ENCODE assay signal across 32 cellular contexts in the genomic region with DNA sequence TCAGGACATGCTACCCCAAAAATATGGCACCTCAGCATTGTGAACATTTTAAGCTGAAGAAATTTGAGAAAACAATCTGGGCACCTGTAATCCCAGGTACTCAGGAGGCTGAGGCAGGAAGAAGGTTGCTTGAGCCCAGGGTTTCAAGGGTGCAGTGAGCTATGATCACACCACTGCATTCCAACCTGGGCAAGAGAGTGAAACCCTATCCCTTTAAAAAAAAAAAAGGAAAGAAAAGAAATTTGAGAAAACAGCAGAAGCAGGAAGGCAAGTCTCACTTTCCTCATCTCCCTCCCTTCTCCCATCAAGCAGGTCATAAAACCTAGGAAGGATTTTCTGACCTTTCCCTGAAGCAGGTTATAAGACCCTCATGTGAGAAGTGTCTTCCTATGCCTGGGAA. TPM values are rescaled to one million over a fixed set of nuclear protein-coding genes. Genes with fewer than 3 reads are reported as not detected.
"Had no signal": no experiment of that assay in that cellular context is flagged by ENCODE, and none has a peak within 500 bp of the region (broad histone marks: within the 10 kb centered on the region; RNA-seq: fewer than 3 reads in every experiment).

No MANE protein-coding gene starts in this region.

- H3K9ac ChIP-seq: neural progenitor cell, parathyroid adenoma had no signal

- H3K4me2 ChIP-seq: neural progenitor cell had no signal

- H3K79me2 ChIP-seq: parathyroid adenoma had no signal

- H3K4me3 ChIP-seq: esophagus muscularis mucosa, heart left ventricle, neural progenitor cell, spleen, tibial nerve had no signal

- H3K9me3 ChIP-seq: esophagus muscularis mucosa, heart left ventricle, spleen, tibial nerve had no signal

- H3K4me1 ChIP-seq: esophagus muscularis mucosa, heart left ventricle, neural progenitor cell, parathyroid adenoma, spleen, tibial nerve had no signal

- H3K4me3 Mint-ChIP-seq: activated B cell treated with CpG ODN at 0.5 μM for 24 hours; activated CD4-positive, alpha-beta T cell treated with anti-CD3 and anti-CD28 coated beads for 36 hours; activated CD8-positive, alpha-beta memory T cell treated with anti-CD3 and anti-CD28 coated beads, Interleukin-2, amount 10 ng/mL, durations not matched to agents 7 days and 5 days; activated CD8-positive, alpha-beta T cell treated with anti-CD3 and anti-CD28 coated beads, Interleukin-2, amount 10 ng/mL, durations not matched to agents 7 days and 5 days; activated naive CD4-positive, alpha-beta T cell treated with anti-CD3 and anti-CD28 coated beads, Interleukin-2, amount 50 U/mL, for 24 hours; activated naive CD8-positive, alpha-beta T cell treated with anti-CD3 and anti-CD28 coated beads, Interleukin-2, amount 50 U/mL, for 24 hours; dendritic cell treated with granulocyte-macrophage colony-stimulating factor and Interleukin-4, amounts not matched to agents 40 ng/mL and 50 ng/mL, for 4 days; endodermal cell; naive thymus-derived CD8-positive, alpha-beta T cell; neural progenitor cell had no signal

- ATAC-seq: activated CD4-positive, alpha-beta T cell treated with anti-CD3 and anti-CD28 coated beads for 36 hours; activated CD8-positive, alpha-beta memory T cell treated with anti-CD3 and anti-CD28 coated beads, Interleukin-2, amount 10 ng/mL, durations not matched to agents 7 days and 5 days; activated CD8-positive, alpha-beta T cell treated with anti-CD3 and anti-CD28 coated beads, Interleukin-2, amount 10 ng/mL, durations not matched to agents 7 days and 5 days; activated naive CD8-positive, alpha-beta T cell treated with anti-CD3 and anti-CD28 coated beads, Interleukin-2, amount 50 U/mL, for 24 hours; foreskin keratinocyte; heart left ventricle; left ventricle myocardium superior; naive thymus-derived CD8-positive, alpha-beta T cell; right cardiac atrium had no signal

- H3K27ac Mint-ChIP-seq: activated B cell treated with CpG ODN at 0.5 μM for 24 hours; activated CD4-positive, alpha-beta T cell treated with anti-CD3 and anti-CD28 coated beads for 36 hours; activated CD8-positive, alpha-beta memory T cell treated with anti-CD3 and anti-CD28 coated beads, Interleukin-2, amount 10 ng/mL, durations not matched to agents 7 days and 5 days; activated CD8-positive, alpha-beta T cell treated with anti-CD3 and anti-CD28 coated beads, Interleukin-2, amount 10 ng/mL, durations not matched to agents 7 days and 5 days; activated naive CD4-positive, alpha-beta T cell treated with anti-CD3 and anti-CD28 coated beads, Interleukin-2, amount 50 U/mL, for 24 hours; activated naive CD8-positive, alpha-beta T cell treated with anti-CD3 and anti-CD28 coated beads, Interleukin-2, amount 50 U/mL, for 24 hours; activated T-helper 2 cell treated with anti-CD3 and anti-CD28 coated beads, Interferon-gamma antibody, Interleukin-2, Interleukin-4, amounts not matched to agents 10 μg/mL and 5 μg/mL and 100 μg/mL, durations not matched to agents 14 hours and 24 hours and 36 hours; dendritic cell treated with granulocyte-macrophage colony-stimulating factor and Interleukin-4, amounts not matched to agents 40 ng/mL and 50 ng/mL, for 4 days; endodermal cell; neural progenitor cell had no signal

- H3K36me3 Mint-ChIP-seq: activated CD8-positive, alpha-beta memory T cell treated with anti-CD3 and anti-CD28 coated beads, Interleukin-2, amount 10 ng/mL, durations not matched to agents 7 days and 5 days; activated naive CD4-positive, alpha-beta T cell treated with anti-CD3 and anti-CD28 coated beads, Interleukin-2, amount 50 U/mL, for 24 hours; naive thymus-derived CD8-positive, alpha-beta T cell; neural progenitor cell had no signal

- H3K9me3 Mint-ChIP-seq: activated B cell treated with CpG ODN at 0.5 μM for 24 hours; activated naive CD4-positive, alpha-beta T cell treated with anti-CD3 and anti-CD28 coated beads, Interleukin-2, amount 50 U/mL, for 24 hours; activated naive CD8-positive, alpha-beta T cell treated with anti-CD3 and anti-CD28 coated beads, Interleukin-2, amount 50 U/mL, for 24 hours; activated T-helper 2 cell treated with anti-CD3 and anti-CD28 coated beads, Interferon-gamma antibody, Interleukin-2, Interleukin-4, amounts not matched to agents 10 μg/mL and 5 μg/mL and 100 μg/mL, durations not matched to agents 14 hours and 24 hours and 36 hours; dendritic cell treated with granulocyte-macrophage colony-stimulating factor and Interleukin-4, amounts not matched to agents 40 ng/mL and 50 ng/mL, for 4 days; endodermal cell; naive thymus-derived CD8-positive, alpha-beta T cell; neural progenitor cell had no signal

- DNase-seq: activated B cell treated with CpG ODN at 0.5 μM for 24 hours; activated CD4-positive, alpha-beta T cell treated with anti-CD3 and anti-CD28 coated beads for 36 hours; activated CD8-positive, alpha-beta memory T cell treated with anti-CD3 and anti-CD28 coated beads, Interleukin-2, amount 10 ng/mL, durations not matched to agents 7 days and 5 days; activated CD8-positive, alpha-beta T cell treated with anti-CD3 and anti-CD28 coated beads, Interleukin-2, amount 10 ng/mL, durations not matched to agents 7 days and 5 days; activated naive CD8-positive, alpha-beta T cell treated with anti-CD3 and anti-CD28 coated beads, Interleukin-2, amount 50 U/mL, for 24 hours; activated T-cell treated with anti-CD3 and anti-CD28 coated beads, Interleukin-2, amount 50 U/mL, for 48 hours; amygdala; central memory CD4-positive, alpha-beta T cell; endodermal cell; foreskin keratinocyte; heart left ventricle; hypothalamus; left ventricle myocardium superior; midbrain; naive thymus-derived CD8-positive, alpha-beta T cell; occipital lobe; right cardiac atrium; spleen; stimulated activated CD4-positive, alpha-beta T cell treated with anti-CD3 and anti-CD28 coated beads, Interleukin-2, amount 100 ng/mL, for 48 hours; stimulated activated naive CD4-positive, alpha-beta T cell treated with Interleukin-2 at 50 U/mL for 16 hours; T-helper 2 cell had no signal

- H3K27ac ChIP-seq: esophagus muscularis mucosa, foreskin keratinocyte, heart left ventricle, neural progenitor cell, parathyroid adenoma, spleen, tibial nerve had no signal

- H3K27me3 ChIP-seq: esophagus muscularis mucosa, foreskin keratinocyte, neural progenitor cell, tibial nerve had no signal

- H2AFZ ChIP-seq: neural progenitor cell, parathyroid adenoma had no signal

- H3K36me3 ChIP-seq: esophagus muscularis mucosa, heart left ventricle, neural progenitor cell, spleen, tibial nerve had no signal

RNA-seq across cellular contexts. Expression of gene TPD52L3, which starts 23.6 kb away (rescaled TPM):
- total RNA-seq: activated B cell treated with CpG ODN at 0.5 μM for 24 hours; activated CD4-positive, alpha-beta T cell treated with anti-CD3 and anti-CD28 coated beads for 36 hours; activated CD8-positive, alpha-beta memory T cell treated with anti-CD3 and anti-CD28 coated beads, Interleukin-2, amount 10 ng/mL, durations not matched to agents 7 days and 5 days; activated CD8-positive, alpha-beta T cell treated with anti-CD3 and anti-CD28 coated beads, Interleukin-2, amount 10 ng/mL, durations not matched to agents 7 days and 5 days; activated T-helper 2 cell treated with anti-CD3 and anti-CD28 coated beads, Interferon-gamma antibody, Interleukin-2, Interleukin-4, amounts not matched to agents 10 μg/mL and 5 μg/mL and 100 μg/mL, durations not matched to agents 14 hours and 24 hours and 36 hours; endodermal cell; esophagus muscularis mucosa; foreskin keratinocyte; heart left ventricle; left ventricle myocardium superior; lung microvascular endothelial cell; naive thymus-derived CD8-positive, alpha-beta T cell; occipital lobe; pulmonary artery endothelial cell; right cardiac atrium; spleen; temporal lobe; tibial nerve; ureter had no signal
- polyA plus RNA-seq: foreskin keratinocyte; heart left ventricle; naive thymus-derived CD8-positive, alpha-beta T cell; right cardiac atrium had no signal
